ENCODE assay signal across 8 cellular contexts in the genomic region with DNA sequence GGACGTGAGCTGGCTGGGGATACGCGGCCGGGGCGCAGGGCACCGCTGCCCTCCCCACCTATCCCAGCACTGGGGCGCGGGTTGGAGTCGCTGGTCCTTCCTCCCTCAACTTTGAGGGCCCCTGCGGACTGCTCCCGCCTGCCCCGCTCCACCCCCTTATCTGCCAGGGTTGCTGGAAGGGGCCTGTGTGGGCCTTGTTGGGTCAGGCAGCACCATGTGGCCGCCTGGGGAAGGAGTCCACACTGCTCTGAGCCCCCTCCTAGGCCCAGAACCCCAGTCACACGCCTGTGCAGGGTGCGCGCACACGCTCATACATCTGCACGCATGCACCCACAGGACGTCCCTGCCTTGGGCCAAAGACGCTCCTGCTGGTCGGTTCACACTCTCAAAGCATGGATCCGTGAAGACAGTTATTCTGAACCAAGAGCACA. TPM values are rescaled to one million over a fixed set of nuclear protein-coding genes. Genes with fewer than 3 reads are reported as not detected.
A peak's percentile ranks its signal among the peaks of the same experiment; 100 is the strongest.
DNase-seq lines count a peak whose midpoint lies in the region; ATAC-seq and TF ChIP-seq lines count a peak whose summit lies in the region.

No MANE protein-coding gene starts in this region.

- TF ChIP-seq POLR2A in esophagus squamous epithelium (IDR thresholded peaks at IDR 0.05), result no peak

- no peak overlapping the region for H3K27ac Mint-ChIP-seq in osteocyte (ENCODE audit: unreplicated experiment)

- no peak for TF ChIP-seq CTCF in BJ (IDR thresholded peaks at IDR 0.05; ENCODE audit: insufficient read depth, low read depth, low read length)
- TF ChIP-seq CTCF in esophagus squamous epithelium (IDR thresholded peaks at IDR 0.05), result no peak
- no peak for TF ChIP-seq CTCF in osteocyte (IDR thresholded peaks at IDR 0.05)

- H3K27ac ChIP-seq in SJCRH30 (no peak overlapping the region), esophagus squamous epithelium (peak overlapping the region in 2 of 4 donors; percentile 25 to 26)

- POLR2A ChIA-PET in BJ (lab: Charles Lee), result no interaction called here

- peaks cover 8% of the 10 kb centered on the region for H3K27me3 Mint-ChIP-seq in osteocyte (ENCODE audit: unreplicated experiment)

- peaks cover 16% of the 10 kb centered on the region for H3K4me1 Mint-ChIP-seq in osteocyte (ENCODE audit: unreplicated experiment)

- CTCF ChIA-PET in BJ (lab: Yijun Ruan, JAX), result interaction anchor here (0.7 to 5.7 kb wide), 6 partner anchors 10 to 197 kb away, joined by 3 to 54 read pairs (median 8); no protein-coding TSS in a partner anchor

- ATAC-seq in HG03354 (IDR thresholded peaks at IDR 0.05; ENCODE audit: poor library complexity, severe bottlenecking, unreplicated experiment), result no peak

- H3K4me3 Mint-ChIP-seq in osteocyte (ENCODE audit: unreplicated experiment), result peak overlapping the region; percentile 70

- H3K4me1 ChIP-seq in SJCRH30 (peaks cover 20% of the 10 kb centered on the region), esophagus squamous epithelium (peaks cover 6 to 46% (median 15%) of the 10 kb centered on the region in 3 donors)

- H3K27me3 ChIP-seq in BJ (ENCODE audit: control insufficient read depth, insufficient read depth, low read length) (no peaks in the 10 kb centered on the region; the same call in 1 of the 2 replicates), SJCRH30 (peaks cover 5% of the 10 kb centered on the region), esophagus squamous epithelium (peaks cover 0 to 41% (median 0%) of the 10 kb centered on the region in 4 donors)

- no peaks in the 10 kb centered on the region for H3K9me3 Mint-ChIP-seq in osteocyte (ENCODE audit: unreplicated experiment)

- H3K36me3 Mint-ChIP-seq in osteocyte (ENCODE audit: unreplicated experiment), result no peaks in the 10 kb centered on the region

- intact Hi-C loops in esophagus squamous epithelium (cut with DNase I), result no loop called here

- H3K9me3 ChIP-seq in SJCRH30 (replicated peaks), result no peaks in the 10 kb centered on the region
- no peaks in the 10 kb centered on the region for H3K9me3 ChIP-seq in esophagus squamous epithelium

- WGBS in esophagus squamous epithelium, 2 donors, result 31 to 41% methylated on average over 3 to 8 of the region's 22 CpGs

- H3K36me3 ChIP-seq in BJ (ENCODE audit: control insufficient read depth, insufficient read depth, low read length), result no peaks in the 10 kb centered on the region
- H3K36me3 ChIP-seq in SJCRH30, result no peaks in the 10 kb centered on the region
- H3K36me3 ChIP-seq in esophagus squamous epithelium, result no peaks in the 10 kb centered on the region

- no peak for DNase-seq in BJ (ENCODE audit: low read depth)
- no peak for DNase-seq in SJCRH30
- no peak for DNase-seq in esophagus squamous epithelium (lab: John Stamatoyannopoulos, UW)
- DNase-seq in osteocyte (ENCODE audit: extremely low spot score, unreplicated experiment), result no peak
- no peak for DNase-seq in SKM-1 treated with dmso at 0.1 percent for 144 hours (lab: John Stamatoyannopoulos, UW; ENCODE audit: unreplicated experiment)
- DNase-seq in Ammon's horn (ENCODE audit: low spot score), result no peak
- DNase-seq in HuH-7 (ENCODE audit: low spot score), result no peak

- peak overlapping the region; percentile 62 for H3K4me3 ChIP-seq in BJ (ENCODE audit: low read depth, low read length)
- H3K4me3 ChIP-seq in SJCRH30, result peak overlapping the region; percentile 62
- peak overlapping the region; percentile 26 to 75 (median 53) for H3K4me3 ChIP-seq in esophagus squamous epithelium

RNA-seq across cellular contexts. Expression of gene TUB, which starts 0.6 kb away (rescaled TPM):
- polyA plus RNA-seq in BJ (2011; rRNA removed), result 9.8 and 11.8 TPM in 2 replicates
- polyA minus RNA-seq in BJ (2011; rRNA and poly(A)+ RNA removed), result 7.0 and 8.1 TPM in 2 replicates
- 18.3 and 18.9 TPM in 2 replicates for total RNA-seq in SJCRH30 (2014; rRNA removed; shearing (Covaris generic))
- total RNA-seq in esophagus squamous epithelium (1 to 10 TPM; 1.7 to 6.1 (median 2.4) TPM), osteocyte (7.8 and 8.7 TPM in 2 replicates)
